Comparison of ENCODE assay signal across 8 cellular contexts in genomic region chr2:176454893-176455810, GRCh38.
A peak's percentile ranks its signal among the peaks of the same experiment; 100 is the strongest.
DNase-seq lines count a peak whose midpoint lies in the region; ATAC-seq and TF ChIP-seq lines count a peak whose summit lies in the region.

No MANE protein-coding gene starts in this region.

- no peaks in the 10 kb centered on the region for H3K36me3 ChIP-seq in CD4-positive, CD25-positive, alpha-beta regulatory T cell (ENCODE audit: control insufficient read depth, insufficient read depth, low read length)
- H3K36me3 ChIP-seq in SU-DHL-6 (ENCODE audit: low read length) (no peaks in the 10 kb centered on the region), adipocyte (ENCODE audit: control insufficient read depth, insufficient read depth, low read length, severe bottlenecking) (no peaks in the 10 kb centered on the region)

- H3K79me2 ChIP-seq in SU-DHL-6 (ENCODE audit: insufficient read depth, low read length), result no peaks in the 10 kb centered on the region

- no peaks in the 10 kb centered on the region for H3K9me3 ChIP-seq in CD4-positive, CD25-positive, alpha-beta regulatory T cell (ENCODE audit: control insufficient read depth in 2 of 2, low read length in 2 of 2)
- no peaks in the 10 kb centered on the region for H3K9me3 ChIP-seq in SU-DHL-6 (ENCODE audit: insufficient read depth, low read length)
- H3K9me3 ChIP-seq in adipocyte (ENCODE audit: control insufficient read depth, low read length), result no peaks in the 10 kb centered on the region

- TF ChIP-seq CTCF in SU-DHL-6 (IDR thresholded peaks at IDR 0.05; ENCODE audit: insufficient read depth, low read length, poor library complexity, severe bottlenecking), result peak; percentile 65

- ATAC-seq in CD4-positive, CD25-positive, alpha-beta regulatory T cell (ENCODE audit: low read depth in 2 of 2), result peak; percentile 53 to 63
- ATAC-seq in GM21619 (IDR thresholded peaks at IDR 0.05; ENCODE audit: unreplicated experiment), result peak; percentile 65
- peak; percentile 58 for ATAC-seq in left ventricle myocardium superior
- ATAC-seq in GM21515 (IDR thresholded peaks at IDR 0.05; ENCODE audit: unreplicated experiment), result no peak

- H3K27ac ChIP-seq in CD4-positive, CD25-positive, alpha-beta regulatory T cell (ENCODE audit: insufficient read depth, low read length, poor library complexity, severe bottlenecking), result no peak overlapping the region
- H3K27ac ChIP-seq in SU-DHL-6 (ENCODE audit: low read depth, low read length), result no peak overlapping the region

- H3K9ac ChIP-seq in SU-DHL-6 (ENCODE audit: low read length) (no peak overlapping the region), adipocyte (ENCODE audit: low read length) (no peak overlapping the region)

- no peaks in the 10 kb centered on the region for H3K4me1 ChIP-seq in CD4-positive, CD25-positive, alpha-beta regulatory T cell (ENCODE audit: control insufficient read depth, insufficient read depth, low read length, poor library complexity, severe bottlenecking)
- peaks cover 26% of the 10 kb centered on the region for H3K4me1 ChIP-seq in adipocyte (ENCODE audit: control insufficient read depth, insufficient read depth, low read length)

- peak; percentile 46 to 70 (median 65) for DNase-seq in CD4-positive, CD25-positive, alpha-beta regulatory T cell
- DNase-seq in NCI-H1105 (lab: John Stamatoyannopoulos, UW) (peak; percentile 72), adipocyte (ENCODE audit: low read depth) (peak; percentile 90), left ventricle myocardium superior (peak; percentile 88), retina (peak; percentile 87)

- intact Hi-C loops in left ventricle myocardium superior (cut with micrococcal nuclease), result loop anchor here (10.0 kb wide), 2 partner anchors 100 to 310 kb away; no protein-coding TSS in a partner anchor

- H3K27me3 ChIP-seq in CD4-positive, CD25-positive, alpha-beta regulatory T cell (ENCODE audit: control insufficient read depth, insufficient read depth, low read length), result peaks cover 7% of the 10 kb centered on the region
- H3K27me3 ChIP-seq in SU-DHL-6 (ENCODE audit: low read length) (no peaks in the 10 kb centered on the region), adipocyte (replicated peaks; ENCODE audit: control insufficient read depth, insufficient read depth, low read length) (no peaks in the 10 kb centered on the region)

- peaks cover 0 to 2% (median 0%) of the 10 kb centered on the region in 7 donors for H3K9me3 Mint-ChIP-seq in CD4-positive, CD25-positive, alpha-beta regulatory T cell

- no peaks in the 10 kb centered on the region for H4K20me1 ChIP-seq in SU-DHL-6 (ENCODE audit: low read depth, low read length)

- no peak overlapping the region for H3K4me2 ChIP-seq in SU-DHL-6 (ENCODE audit: low read depth, low read length, poor library complexity, severe bottlenecking)

- no peak overlapping the region for H3K4me3 ChIP-seq in CD4-positive, CD25-positive, alpha-beta regulatory T cell (ENCODE audit: low read depth, low read length)
- H3K4me3 ChIP-seq in SU-DHL-6 (ENCODE audit: insufficient read depth, low read length, poor library complexity, severe bottlenecking) (no peak overlapping the region), adipocyte (ENCODE audit: low read length) (no peak overlapping the region)

- peaks cover 43% of the 10 kb centered on the region for H3K27me3 Mint-ChIP-seq in CD4-positive, CD25-positive, alpha-beta regulatory T cell

- H3F3A ChIP-seq in SU-DHL-6 (ENCODE audit: insufficient read depth), result no peaks in the 10 kb centered on the region

- no peaks in the 10 kb centered on the region for H3K36me3 Mint-ChIP-seq in CD4-positive, CD25-positive, alpha-beta regulatory T cell

- no peak overlapping the region for H3K4me3 Mint-ChIP-seq in CD4-positive, CD25-positive, alpha-beta regulatory T cell

- no peaks in the 10 kb centered on the region for H3K9me2 ChIP-seq in SU-DHL-6 (replicated peaks; ENCODE audit: insufficient read depth, low read length)

- H3K27ac Mint-ChIP-seq in CD4-positive, CD25-positive, alpha-beta regulatory T cell, result no peak overlapping the region

- H3K4me1 Mint-ChIP-seq in CD4-positive, CD25-positive, alpha-beta regulatory T cell, result peaks cover 0 to 2% (median 0%) of the 10 kb centered on the region in 4 donors

- H2AFZ ChIP-seq in SU-DHL-6 (ENCODE audit: low read depth, low read length, severe bottlenecking), result no peak overlapping the region
